In genomic region chr3:42814914-42815507, GRCh38 we compare ENCODE assay signal across 18 cellular contexts. TPM values are rescaled to one million over a fixed set of nuclear protein-coding genes. Genes with fewer than 3 reads are reported as not detected.
DNase-seq lines count a peak whose midpoint lies in the region; ATAC-seq and TF ChIP-seq lines count a peak whose summit lies in the region.
"Had no signal": no experiment of that assay in that cellular context is flagged by ENCODE, and none has a peak within 500 bp of the region (broad histone marks: within the 10 kb centered on the region; RNA-seq: fewer than 3 reads in every experiment).

No MANE protein-coding gene starts in this region.

- no peak overlapping the region for H3K4me3 ChIP-seq in epithelial cell of esophagus (ENCODE audit: low read length)
- H3K4me3 ChIP-seq in neural progenitor cell, result no peak overlapping the region
- H3K4me3 ChIP-seq: A549, left lung, SJSA1, suprapubic skin had no signal

- no peaks in the 10 kb centered on the region for H3F3A ChIP-seq in neural progenitor cell (ENCODE audit: low read depth)

- no peaks in the 10 kb centered on the region for H3K9me3 Mint-ChIP-seq in neural progenitor cell
- H3K9me3 Mint-ChIP-seq: activated CD4-positive, alpha-beta memory T cell treated with anti-CD3 and anti-CD28 coated beads, Interleukin-2, amount 10 ng/mL, durations not matched to agents 7 days and 5 days; CD8-positive, alpha-beta T cell; natural killer cell had no signal

- no peaks in the 10 kb centered on the region for H3K9me3 ChIP-seq in neural progenitor cell (ENCODE audit: low read depth)
- H3K9me3 ChIP-seq: A549, left lung, SJSA1, suprapubic skin had no signal

- H3K27me3 ChIP-seq in neural progenitor cell, result no peaks in the 10 kb centered on the region
- H3K27me3 ChIP-seq: left lung, SJSA1, suprapubic skin had no signal

- no peaks in the 10 kb centered on the region for H4K20me1 ChIP-seq in neural progenitor cell (ENCODE audit: low read depth)

- no peak overlapping the region for H3K4me2 ChIP-seq in neural progenitor cell
- H3K4me2 ChIP-seq: A549 had no signal

- no peaks in the 10 kb centered on the region for H3K36me3 ChIP-seq in neural progenitor cell
- H3K36me3 ChIP-seq: left lung, SJSA1, suprapubic skin had no signal

- H3K27me3 Mint-ChIP-seq in neural progenitor cell (ENCODE audit: insufficient read depth, low read depth), result peaks cover 3% of the 10 kb centered on the region
- H3K27me3 Mint-ChIP-seq: progenitor cell of endocrine pancreas had no signal

- TF ChIP-seq CTCF in epithelial cell of esophagus (IDR thresholded peaks at IDR 0.05; ENCODE audit: insufficient read depth, low read depth, low read length, missing control alignments) (no peak), neural progenitor cell (IDR thresholded peaks at IDR 0.05) (no peak)

- peaks cover 12% of the 10 kb centered on the region for H3K4me1 Mint-ChIP-seq in neural progenitor cell
- H3K4me1 Mint-ChIP-seq: activated CD4-positive, alpha-beta memory T cell treated with anti-CD3 and anti-CD28 coated beads, Interleukin-2, amount 10 ng/mL, durations not matched to agents 7 days and 5 days; natural killer cell had no signal

- no peaks in the 10 kb centered on the region for H3K79me2 ChIP-seq in neural progenitor cell (ENCODE audit: low read depth)

- DNase-seq in NCI-H1417 (lab: John Stamatoyannopoulos, UW), result peak; percentile 25 to 75 (median 51)
- no peak for DNase-seq in NCI-H1417 treated with DMSO at 0.1 percent for 48 hours (lab: John Stamatoyannopoulos, UW)
- peak; percentile 91 for DNase-seq in NCI-H69 (lab: John Stamatoyannopoulos, UW)
- peak; percentile 62 for DNase-seq in epithelial cell of esophagus (ENCODE audit: low read depth)
- no peak for DNase-seq in neural progenitor cell (ENCODE audit: low spot score)
- DNase-seq in activated CD8-positive, alpha-beta memory T cell treated with anti-CD3 and anti-CD28 coated beads, Interleukin-2, amount 50 U/mL, for 4 hours, result no peak
- no peak for DNase-seq in activated T-cell treated with anti-CD3 and anti-CD28 coated beads for 4 hours
- DNase-seq: activated CD4-positive, alpha-beta memory T cell treated with anti-CD3 and anti-CD28 coated beads, Interleukin-2, amount 10 ng/mL, durations not matched to agents 7 days and 5 days; CD8-positive, alpha-beta T cell; KG1; left lung; natural killer cell; NCI-H1694 had no signal

- H3K9ac ChIP-seq in neural progenitor cell, result no peak overlapping the region

- no peak for ATAC-seq in GM21528 (IDR thresholded peaks at IDR 0.05; ENCODE audit: low FRiP score, unreplicated experiment)
- ATAC-seq: A549; CD8-positive, alpha-beta T cell; left lung; natural killer cell had no signal

- H3K36me3 Mint-ChIP-seq in neural progenitor cell, result no peaks in the 10 kb centered on the region
- H3K36me3 Mint-ChIP-seq: CD8-positive, alpha-beta T cell; natural killer cell had no signal

- H3K27ac ChIP-seq in neural progenitor cell, result no peak overlapping the region
- H3K27ac ChIP-seq: A549, left lung, SJSA1, suprapubic skin had no signal

- H3K27ac Mint-ChIP-seq in neural progenitor cell, result no peak overlapping the region
- H3K27ac Mint-ChIP-seq: activated CD4-positive, alpha-beta memory T cell treated with anti-CD3 and anti-CD28 coated beads, Interleukin-2, amount 10 ng/mL, durations not matched to agents 7 days and 5 days; CD8-positive, alpha-beta T cell; natural killer cell; progenitor cell of endocrine pancreas had no signal

- no peak overlapping the region for H3K4me3 Mint-ChIP-seq in neural progenitor cell
- H3K4me3 Mint-ChIP-seq: activated CD4-positive, alpha-beta memory T cell treated with anti-CD3 and anti-CD28 coated beads, Interleukin-2, amount 10 ng/mL, durations not matched to agents 7 days and 5 days; CD8-positive, alpha-beta T cell; natural killer cell had no signal

- peak overlapping the region; percentile 30 for H2AFZ ChIP-seq in neural progenitor cell (replicated peaks)

- peaks cover 6% of the 10 kb centered on the region for H3K4me1 ChIP-seq in neural progenitor cell
- H3K4me1 ChIP-seq: A549, SJSA1 had no signal

RNA-seq across cellular contexts. Expression of gene ACKR2, which starts 5.8 kb away (rescaled TPM):
- not detected in 2 replicates for total RNA-seq in neural progenitor cell (ENCODE audit: low replicate concordance)
- total RNA-seq: SJSA1 had no signal

RNA-seq across cellular contexts. Expression of gene HIGD1A, which starts 10.7 kb away (rescaled TPM):
- 110 and 181 TPM in 2 replicates for total RNA-seq in neural progenitor cell (ENCODE audit: low replicate concordance)

RNA-seq across cellular contexts. Expression of gene CCDC13, which starts 42.0 kb away (rescaled TPM):
- 1.1 TPM in 1 of 2 replicates, not detected in the other for total RNA-seq in neural progenitor cell (ENCODE audit: low replicate concordance)

Comparison
In these comparisons a context has a peak if more than half of its experiments do, and no peak if none do; other contexts are left out.
1. DNase-seq: peak in NCI-H1417 (3 of 3), NCI-H69 (single experiment) and epithelial cell of esophagus (single experiment); none in NCI-H1417 treated with DMSO at 0.1 percent for 48 hours (single experiment), neural progenitor cell (single experiment), activated CD8-positive, alpha-beta memory T cell treated with anti-CD3 and anti-CD28 coated beads, Interleukin-2, amount 50 U/mL, for 4 hours (single experiment) and activated T-cell treated with anti-CD3 and anti-CD28 coated beads for 4 hours (single experiment).